ENCODE assay signal across 10 cellular contexts in genomic region chr11:73383249-73384126, GRCh38. TPM values are rescaled to one million over a fixed set of nuclear protein-coding genes. Genes with fewer than 3 reads are reported as not detected.
DNase-seq lines count a peak whose midpoint lies in the region; ATAC-seq and TF ChIP-seq lines count a peak whose summit lies in the region.
"Had no signal": no experiment of that assay in that cellular context is flagged by ENCODE, and none has a peak within 500 bp of the region (broad histone marks: within the 10 kb centered on the region; RNA-seq: fewer than 3 reads in every experiment).

No MANE protein-coding gene starts in this region.

- 59 to 76% (median 60%) methylated on average over 8 to 9 of the region's 9 CpGs for WGBS in psoas muscle, 3 donors

- intact Hi-C loops in psoas muscle (cut with DNase I) = no loop called here

- H3K9me3 ChIP-seq in MM.1S (replicated peaks; ENCODE audit: insufficient read depth, low read length) = no peaks in the 10 kb centered on the region
- no peaks in the 10 kb centered on the region for H3K9me3 ChIP-seq in psoas muscle

- H3K4me2 ChIP-seq in MM.1S (ENCODE audit: low read depth, low read length) = peak overlapping the region; percentile 8; the same call in 1 of the 2 replicates

- DNase-seq in DMS 273 (lab: John Stamatoyannopoulos, UW; ENCODE audit: unreplicated experiment) (peak; percentile 31), DMS 273 treated with DMSO at 0.1 percent for 48 hours (lab: John Stamatoyannopoulos, UW) (no peak), MM.1S (no peak), epithelial cell of esophagus (ENCODE audit: low read depth) (peak; percentile 44), psoas muscle (no peak), dedifferentiated amniotic fluid mesenchymal stem cell (ENCODE audit: extremely low spot score) (no peak), GF-D8 (lab: John Stamatoyannopoulos, UW) (no peak), Kasumi-1 (lab: John Stamatoyannopoulos, UW) (no peak)
- DNase-seq: RPMI8226 had no signal

- H3K27ac ChIP-seq in MM.1S (ENCODE audit: low read length) (peak overlapping the region; percentile 40; the same call in 1 of the 2 replicates), psoas muscle (peak overlapping the region; percentile 97)
- H3K27ac ChIP-seq: 22Rv1 had no signal

- H2AFZ ChIP-seq in MM.1S (ENCODE audit: low read length) = no peak overlapping the region

- H4K20me1 ChIP-seq in MM.1S (ENCODE audit: insufficient read depth, low read length) = peaks cover 6% of the 10 kb centered on the region; the same call in 1 of the 2 replicates

- TF ChIP-seq CTCF in MM.1S (IDR thresholded peaks at IDR 0.05; ENCODE audit: low read length) = no peak
- no peak for TF ChIP-seq CTCF in epithelial cell of esophagus (IDR thresholded peaks at IDR 0.05; ENCODE audit: insufficient read depth, low read depth, low read length, missing control alignments)
- no peak for TF ChIP-seq CTCF in psoas muscle (IDR thresholded peaks at IDR 0.05)

- ATAC-seq in psoas muscle = no peak

- H3K4me1 ChIP-seq in MM.1S (ENCODE audit: low read length) (peaks cover 25% of the 10 kb centered on the region), psoas muscle (peaks cover 97% of the 10 kb centered on the region)

- no peaks in the 10 kb centered on the region for H3K9me2 ChIP-seq in MM.1S (replicated peaks; ENCODE audit: insufficient read depth, low read length)

- no peaks in the 10 kb centered on the region for H3F3A ChIP-seq in MM.1S (ENCODE audit: insufficient read depth, low read length)

- H3K36me3 ChIP-seq in MM.1S (replicated peaks; ENCODE audit: insufficient read depth, low read length) (no peaks in the 10 kb centered on the region), psoas muscle (ENCODE audit: insufficient read depth in 1 of 2, low read depth in 1 of 2) (no peaks in the 10 kb centered on the region)

- no peak overlapping the region for H3K9ac ChIP-seq in MM.1S (ENCODE audit: low read length)

- H3K4me3 ChIP-seq in MM.1S (ENCODE audit: low read length) (no peak overlapping the region), epithelial cell of esophagus (ENCODE audit: low read length) (no peak overlapping the region), psoas muscle (no peak overlapping the region)

- H3K79me2 ChIP-seq in MM.1S (ENCODE audit: low read length) = peaks cover 99% of the 10 kb centered on the region

- H3K27me3 ChIP-seq in MM.1S (replicated peaks; ENCODE audit: insufficient read depth, low read length) (no peaks in the 10 kb centered on the region), psoas muscle (ENCODE audit: insufficient read depth in 3 of 3, low read length in 2 of 3) (no peaks in the 10 kb centered on the region)

RNA-seq across cellular contexts. Expression of gene RELT, which starts 7.3 kb away (rescaled TPM):
- 10 to 100 TPM in 3 of 4 donors, 1 to 10 TPM in 1; 9.0 to 33.0 (median 17.2) TPM for total RNA-seq in psoas muscle
- polyA plus RNA-seq in psoas muscle = 10 to 100 TPM in 2 of 3 donors, 1 to 10 TPM in 1; 4.9 to 15.8 (median 15.5) TPM

Comparison
In these comparisons a context has a peak if more than half of its experiments do, and no peak if none do; other contexts are left out.
1. DNase-seq: peak in DMS 273 (single experiment) and epithelial cell of esophagus (single experiment); none in DMS 273 treated with DMSO at 0.1 percent for 48 hours (single experiment), MM.1S (single experiment), psoas muscle (0 of 2), dedifferentiated amniotic fluid mesenchymal stem cell (single experiment), GF-D8 (single experiment) and Kasumi-1 (0 of 2).